ENCODE assay signal across 12 cellular contexts in genomic region chr1:218705911-218706893, GRCh38.
DNase-seq lines count a peak whose midpoint lies in the region; ATAC-seq and TF ChIP-seq lines count a peak whose summit lies in the region.
"Had no signal": no experiment of that assay in that cellular context is flagged by ENCODE, and none has a peak within 500 bp of the region (broad histone marks: within the 10 kb centered on the region; RNA-seq: fewer than 3 reads in every experiment).

No MANE protein-coding gene starts in this region.

- TF ChIP-seq CTCF in SK-N-SH (IDR thresholded peaks at IDR 0.05) (no peak), fibroblast of villous mesenchyme (IDR thresholded peaks at IDR 0.05; ENCODE audit: insufficient read depth, low read depth, low read length) (no peak), vagina (IDR thresholded peaks at IDR 0.05) (no peak), MM.1S (IDR thresholded peaks at IDR 0.05; ENCODE audit: low read length) (no peak)

- WGBS in SK-N-SH (ENCODE audit: low lambda C conversion rate), result 42% methylated on average over 7 of the region's 7 CpGs

- H3K9me2 ChIP-seq in SK-N-SH, result no peaks in the 10 kb centered on the region
- H3K9me2 ChIP-seq in MM.1S (replicated peaks; ENCODE audit: insufficient read depth, low read length), result no peaks in the 10 kb centered on the region

- H3K4me1 ChIP-seq in SK-N-SH (ENCODE audit: control insufficient read depth in 1 of 2, insufficient read depth in 2 of 2, low read depth in 1 of 2, low read length in 1 of 2), result peaks cover 2 to 14% of the 10 kb centered on the region in 2 experiments; a peak in 2 of 4 replicates
- no peaks in the 10 kb centered on the region for H3K4me1 ChIP-seq in vagina
- no peaks in the 10 kb centered on the region for H3K4me1 ChIP-seq in MM.1S (ENCODE audit: low read length)
- H3K4me1 ChIP-seq: colonic mucosa had no signal

- H3K9ac ChIP-seq in SK-N-SH (no peak overlapping the region; the same call in 1 of the 2 replicates), MM.1S (ENCODE audit: low read length) (no peak overlapping the region)

- H3K4me2 ChIP-seq in SK-N-SH (peak overlapping the region; percentile 8; the same call in 1 of the 2 replicates), MM.1S (ENCODE audit: low read depth, low read length) (no peak overlapping the region)

- TF ChIP-seq POLR2A in vagina (IDR thresholded peaks at IDR 0.05), result no peak

- no peaks in the 10 kb centered on the region for H4K20me1 ChIP-seq in SK-N-SH (ENCODE audit: insufficient read depth)
- H4K20me1 ChIP-seq in MM.1S (ENCODE audit: insufficient read depth, low read length), result no peaks in the 10 kb centered on the region

- H3F3A ChIP-seq in SK-N-SH (replicated peaks; ENCODE audit: insufficient read depth) (peaks cover 15% of the 10 kb centered on the region), MM.1S (ENCODE audit: insufficient read depth, low read length) (no peaks in the 10 kb centered on the region)

- DNase-seq in GM04504 (ENCODE audit: low read depth), result peak; percentile 93
- DNase-seq in SK-N-SH, result no peak
- peak; percentile 98 for DNase-seq in fibroblast of villous mesenchyme (ENCODE audit: low read depth)
- no peak for DNase-seq in sciatic nerve (ENCODE audit: low spot score)
- DNase-seq in GM19238 (ENCODE audit: insufficient read length, low spot score), result no peak
- no peak for DNase-seq in vagina (ENCODE audit: extremely low spot score in 2 of 2)
- DNase-seq in MM.1S, result no peak
- DNase-seq: activated CD8-positive, alpha-beta memory T cell treated with anti-CD3 and anti-CD28 coated beads, Interleukin-2, amount 50 U/mL, for 4 hours; colonic mucosa; NCI-H1436; stimulated activated CD4-positive, alpha-beta T cell treated with anti-CD3 and anti-CD28 coated beads, Interleukin-4, amount 100 ng/mL, for 4 hours had no signal

- no peak for TF ChIP-seq RAD21 in SK-N-SH (IDR thresholded peaks at IDR 0.05; ENCODE audit: low read length)

- H3K4me3 ChIP-seq in SK-N-SH (ENCODE audit: low read depth in 2 of 2, low read length in 1 of 2), result no peak overlapping the region
- no peak overlapping the region for H3K4me3 ChIP-seq in fibroblast of villous mesenchyme (ENCODE audit: low read depth, low read length)
- no peak overlapping the region for H3K4me3 ChIP-seq in vagina
- H3K4me3 ChIP-seq in MM.1S (ENCODE audit: low read length), result no peak overlapping the region
- H3K4me3 ChIP-seq: colonic mucosa had no signal

- POLR2A ChIA-PET in SK-N-SH (lab: Yijun Ruan, JAX), result no interaction called here

- peak; percentile 7 to 88; a peak in 3 of 4 replicates for TF ChIP-seq EP300 in SK-N-SH (IDR thresholded peaks at IDR 0.05; ENCODE audit: borderline replicate concordance in 1 of 2, low read depth in 1 of 2, low read length in 1 of 2)

- peak; percentile 92 for ATAC-seq in sciatic nerve
- no peak for ATAC-seq in GM19324 (IDR thresholded peaks at IDR 0.05; ENCODE audit: low FRiP score, unreplicated experiment)

- H3K79me2 ChIP-seq in SK-N-SH (ENCODE audit: insufficient read depth) (no peaks in the 10 kb centered on the region), MM.1S (ENCODE audit: low read length) (no peaks in the 10 kb centered on the region)

- H3K27ac ChIP-seq in SK-N-SH (ENCODE audit: low read depth in 2 of 2, low read length in 1 of 2), result peak overlapping the region; percentile 66 to 87
- no peak overlapping the region for H3K27ac ChIP-seq in vagina
- H3K27ac ChIP-seq in MM.1S (ENCODE audit: low read length), result no peak overlapping the region
- H3K27ac ChIP-seq: colonic mucosa had no signal

- CTCF ChIA-PET in SK-N-SH (lab: Yijun Ruan, JAX), result no interaction called here

- H3K36me3 ChIP-seq in SK-N-SH (replicated peaks in 1 of 2; ENCODE audit: control insufficient read depth in 1 of 2, insufficient read depth in 2 of 2, low read length in 1 of 2), result no peaks in the 10 kb centered on the region
- no peaks in the 10 kb centered on the region for H3K36me3 ChIP-seq in vagina
- H3K36me3 ChIP-seq in MM.1S (replicated peaks; ENCODE audit: insufficient read depth, low read length), result no peaks in the 10 kb centered on the region
- H3K36me3 ChIP-seq: colonic mucosa had no signal

- H2AFZ ChIP-seq in SK-N-SH (ENCODE audit: low read depth) (no peak overlapping the region), MM.1S (ENCODE audit: low read length) (no peak overlapping the region)

- no peaks in the 10 kb centered on the region for H3K9me3 ChIP-seq in SK-N-SH
- H3K9me3 ChIP-seq in vagina, result no peaks in the 10 kb centered on the region
- no peaks in the 10 kb centered on the region for H3K9me3 ChIP-seq in MM.1S (replicated peaks; ENCODE audit: insufficient read depth, low read length)
- H3K9me3 ChIP-seq: colonic mucosa had no signal

- intact Hi-C loops in sciatic nerve (cut with DNase I), result no loop called here
- intact Hi-C loops in vagina (cut with DNase I), result no loop called here

- H3K27me3 ChIP-seq in SK-N-SH (ENCODE audit: insufficient read depth) (no peaks in the 10 kb centered on the region), vagina (no peaks in the 10 kb centered on the region), MM.1S (replicated peaks; ENCODE audit: insufficient read depth, low read length) (no peaks in the 10 kb centered on the region)
- H3K27me3 ChIP-seq: colonic mucosa had no signal

TF ChIP-seq in SK-N-SH, 30 proteins besides CTCF, POLR2A, EP300 and RAD21 (continues in another document):
- TF ChIP-seq TEAD4 (IDR thresholded peaks at IDR 0.05; ENCODE audit: borderline replicate concordance, insufficient read depth) (peak; percentile 78), NFIC (IDR thresholded peaks at IDR 0.05; ENCODE audit: borderline replicate concordance) (no peak; the same call in none of the 2 replicates), MXI1 (IDR thresholded peaks at IDR 0.05; ENCODE audit: low read depth, low read length) (no peak), RCOR1 (IDR thresholded peaks at IDR 0.05; ENCODE audit: low read length) (no peak), YY1 (IDR thresholded peaks at IDR 0.05; ENCODE audit: low read depth) (no peak), FOXJ3 (CRISPR knock-in tag; IDR thresholded peaks at IDR 0.05) (no peak), MEF2A (IDR thresholded peaks at IDR 0.05; ENCODE audit: borderline replicate concordance, low read depth) (no peak), EZH2phosphoT487 (IDR thresholded peaks at IDR 0.05; ENCODE audit: borderline replicate concordance, low read depth) (no peak), RFX5 (IDR thresholded peaks at IDR 0.05; ENCODE audit: low read length) (no peak), TCF12 (IDR thresholded peaks at IDR 0.05) (peak; percentile 68; the same call in 1 of the 2 replicates), SMC3 (IDR thresholded peaks at IDR 0.05; ENCODE audit: low read depth, low read length) (no peak), POLR2AphosphoS5 (IDR thresholded peaks at IDR 0.05; ENCODE audit: low read depth, low read length) (no peak), PBX3 (IDR thresholded peaks at IDR 0.05) (peak; percentile 40; the same call in 1 of the 2 replicates), USF2 (IDR thresholded peaks at IDR 0.05; ENCODE audit: borderline replicate concordance, low read depth, low read length) (no peak), TAF1 (IDR thresholded peaks at IDR 0.05; ENCODE audit: borderline replicate concordance, low read depth, low read length) (no peak), ELF1 (IDR thresholded peaks at IDR 0.05) (no peak), GABPA (IDR thresholded peaks at IDR 0.05; ENCODE audit: low read depth) (no peak), MAX (IDR thresholded peaks at IDR 0.05; ENCODE audit: low read depth) (peak; percentile 81), FOSL2 (IDR thresholded peaks at IDR 0.05; ENCODE audit: borderline replicate concordance, low read depth) (peak; percentile 46), CHD2 (IDR thresholded peaks at IDR 0.05; ENCODE audit: low read length, partially characterized antibody) (no peak), FOXM1 (IDR thresholded peaks at IDR 0.05; ENCODE audit: low read depth) (no peak), RXRA (IDR thresholded peaks at IDR 0.05; ENCODE audit: borderline replicate concordance, low read depth) (peak; percentile 72)
- TF ChIP-seq, protein P1, sequence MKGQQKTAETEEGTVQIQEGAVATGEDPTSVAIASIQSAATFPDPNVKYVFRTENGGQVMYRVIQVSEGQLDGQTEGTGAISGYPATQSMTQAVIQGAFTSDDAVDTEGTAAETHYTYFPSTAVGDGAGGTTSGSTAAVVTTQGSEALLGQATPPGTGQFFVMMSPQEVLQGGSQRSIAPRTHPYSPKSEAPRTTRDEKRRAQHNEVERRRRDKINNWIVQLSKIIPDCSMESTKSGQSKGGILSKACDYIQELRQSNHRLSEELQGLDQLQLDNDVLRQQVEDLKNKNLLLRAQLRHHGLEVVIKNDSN (IDR thresholded peaks at IDR 0.05; ENCODE audit: borderline replicate concordance, low read depth), result no peak; the same call in 1 of the 2 replicates

Comparison
In these comparisons a context has a peak if more than half of its experiments do, and no peak if none do; other contexts are left out.
1. DNase-seq: peak in GM04504 (single experiment) and fibroblast of villous mesenchyme (single experiment); none in SK-N-SH (single experiment), sciatic nerve (single experiment), GM19238 (single experiment), vagina (0 of 2) and MM.1S (single experiment).
2. H3K27ac ChIP-seq: peak in SK-N-SH (2 of 2); none in vagina (single experiment) and MM.1S (single experiment).